15 cellular contexts compared by ENCODE assay signal in genomic region chr2:127040169-127040568, GRCh38.
DNase-seq lines count a peak whose midpoint lies in the region; ATAC-seq and TF ChIP-seq lines count a peak whose summit lies in the region.
"Had no signal": no experiment of that assay in that cellular context is flagged by ENCODE, and none has a peak within 500 bp of the region (broad histone marks: within the 10 kb centered on the region; RNA-seq: fewer than 3 reads in every experiment).

No MANE protein-coding gene starts in this region.

- ATAC-seq in activated CD8-positive, alpha-beta memory T cell treated with anti-CD3 and anti-CD28 coated beads, Interleukin-2, amount 10 ng/mL, durations not matched to agents 7 days and 5 days = no peak
- peak; percentile 28 to 35 for ATAC-seq in stimulated activated naive B cell treated with anti-CD40 and anti-IgM and Interleukin-4, amounts not matched to agents 10 μg/mL and 1 μg/mL and 100 μg/mL, for 72 hours (replicated peaks)

- H3K27ac Mint-ChIP-seq in activated CD8-positive, alpha-beta memory T cell treated with anti-CD3 and anti-CD28 coated beads, Interleukin-2, amount 10 ng/mL, durations not matched to agents 7 days and 5 days = no peak overlapping the region
- no peak overlapping the region for H3K27ac Mint-ChIP-seq in stimulated activated naive B cell treated with anti-CD40 and anti-IgM and Interleukin-4, amounts not matched to agents 10 μg/mL and 1 μg/mL and 100 μg/mL, for 72 hours
- H3K27ac Mint-ChIP-seq: CD4-positive, alpha-beta T cell had no signal

- H3K4me3 Mint-ChIP-seq in activated CD8-positive, alpha-beta memory T cell treated with anti-CD3 and anti-CD28 coated beads, Interleukin-2, amount 10 ng/mL, durations not matched to agents 7 days and 5 days = no peak overlapping the region
- H3K4me3 Mint-ChIP-seq in stimulated activated naive B cell treated with anti-CD40 and anti-IgM and Interleukin-4, amounts not matched to agents 10 μg/mL and 1 μg/mL and 100 μg/mL, for 72 hours = no peak overlapping the region
- H3K4me3 Mint-ChIP-seq: CD4-positive, alpha-beta T cell had no signal

- TF ChIP-seq POLR2A in NB4 (IDR thresholded peaks at IDR 0.05; ENCODE audit: extremely low read depth, insufficient read length) = no peak

- no peaks in the 10 kb centered on the region for H3K9me3 Mint-ChIP-seq in activated CD8-positive, alpha-beta memory T cell treated with anti-CD3 and anti-CD28 coated beads, Interleukin-2, amount 10 ng/mL, durations not matched to agents 7 days and 5 days (ENCODE audit: low read depth)
- no peaks in the 10 kb centered on the region for H3K9me3 Mint-ChIP-seq in stimulated activated naive B cell treated with anti-CD40 and anti-IgM and Interleukin-4, amounts not matched to agents 10 μg/mL and 1 μg/mL and 100 μg/mL, for 72 hours
- H3K9me3 Mint-ChIP-seq: CD4-positive, alpha-beta T cell had no signal

- H3K4me3 ChIP-seq in NB4 (ENCODE audit: low read depth, low read length) = no peak overlapping the region
- H3K4me3 ChIP-seq: HAP-1 had no signal

- no peaks in the 10 kb centered on the region for H3K36me3 Mint-ChIP-seq in activated CD8-positive, alpha-beta memory T cell treated with anti-CD3 and anti-CD28 coated beads, Interleukin-2, amount 10 ng/mL, durations not matched to agents 7 days and 5 days
- no peaks in the 10 kb centered on the region for H3K36me3 Mint-ChIP-seq in stimulated activated naive B cell treated with anti-CD40 and anti-IgM and Interleukin-4, amounts not matched to agents 10 μg/mL and 1 μg/mL and 100 μg/mL, for 72 hours

- CTCF ChIA-PET in activated CD8-positive, alpha-beta memory T cell treated with anti-CD3 and anti-CD28 coated beads, Interleukin-2, amount 10 ng/mL, durations not matched to agents 7 days and 5 days (lab: Charles Lee) = interaction anchor here (0.9 to 3.2 kb wide), 3 partner anchors 10 to 69 kb away, joined by 3 to 15 read pairs (median 6); no protein-coding TSS in a partner anchor

- H3K27me3 Mint-ChIP-seq in activated CD8-positive, alpha-beta memory T cell treated with anti-CD3 and anti-CD28 coated beads, Interleukin-2, amount 10 ng/mL, durations not matched to agents 7 days and 5 days = peaks cover 6% of the 10 kb centered on the region
- no peaks in the 10 kb centered on the region for H3K27me3 Mint-ChIP-seq in stimulated activated naive B cell treated with anti-CD40 and anti-IgM and Interleukin-4, amounts not matched to agents 10 μg/mL and 1 μg/mL and 100 μg/mL, for 72 hours
- H3K27me3 Mint-ChIP-seq: CD4-positive, alpha-beta T cell had no signal

- peak; percentile 34 for DNase-seq in activated CD8-positive, alpha-beta memory T cell treated with anti-CD3 and anti-CD28 coated beads, Interleukin-2, amount 50 U/mL, for 48 hours
- DNase-seq in activated CD8-positive, alpha-beta memory T cell treated with anti-CD3 and anti-CD28 coated beads, Interleukin-2, amount 10 ng/mL, durations not matched to agents 7 days and 5 days = no peak
- DNase-seq in NB4 (ENCODE audit: low read depth) (peak; percentile 65), myocyte (ENCODE audit: low read depth) (peak; percentile 16), activated gamma-delta T cell treated with Interleukin-2 at 50 U/mL for 16 hours (no peak), RPMI8226 (no peak)
- no peak for DNase-seq in stimulated activated naive B cell treated with anti-CD40 and anti-IgM and Interleukin-4, amounts not matched to agents 10 μg/mL and 1 μg/mL and 100 μg/mL, for 72 hours
- no peak for DNase-seq in activated CD4-positive, alpha-beta T cell treated with anti-CD3 and anti-CD28 coated beads for 48 hours
- DNase-seq: 8988T; AML-193; C1 segment of cervical spinal cord; Calu3; CD4-positive, alpha-beta T cell; DMS 273 treated with DMSO at 0.1 percent for 48 hours had no signal

- peaks cover 17% of the 10 kb centered on the region for H3K4me1 Mint-ChIP-seq in activated CD8-positive, alpha-beta memory T cell treated with anti-CD3 and anti-CD28 coated beads, Interleukin-2, amount 10 ng/mL, durations not matched to agents 7 days and 5 days
- peaks cover 6 to 12% of the 10 kb centered on the region in 2 donors for H3K4me1 Mint-ChIP-seq in stimulated activated naive B cell treated with anti-CD40 and anti-IgM and Interleukin-4, amounts not matched to agents 10 μg/mL and 1 μg/mL and 100 μg/mL, for 72 hours

- TF ChIP-seq CTCF in NB4 (IDR thresholded peaks at IDR 0.05; ENCODE audit: low read depth, low read length) = no peak

Comparison
In these comparisons a context has a peak if more than half of its experiments do, and no peak if none do; other contexts are left out.
1. DNase-seq: peak in activated CD8-positive, alpha-beta memory T cell treated with anti-CD3 and anti-CD28 coated beads, Interleukin-2, amount 50 U/mL, for 48 hours (single experiment), NB4 (single experiment) and myocyte (single experiment); none in activated CD8-positive, alpha-beta memory T cell treated with anti-CD3 and anti-CD28 coated beads, Interleukin-2, amount 10 ng/mL, durations not matched to agents 7 days and 5 days (single experiment), stimulated activated naive B cell treated with anti-CD40 and anti-IgM and Interleukin-4, amounts not matched to agents 10 μg/mL and 1 μg/mL and 100 μg/mL, for 72 hours (single experiment), activated CD4-positive, alpha-beta T cell treated with anti-CD3 and anti-CD28 coated beads for 48 hours (single experiment), activated gamma-delta T cell treated with Interleukin-2 at 50 U/mL for 16 hours (single experiment) and RPMI8226 (single experiment).